In genomic region chr7:79272066-79272669, GRCh38 we compare ENCODE assay signal across 8 cellular contexts.
DNase-seq lines count a peak whose midpoint lies in the region; ATAC-seq, FAIRE-seq and TF ChIP-seq lines count a peak whose summit lies in the region.

No MANE protein-coding gene starts in this region.

- no peak overlapping the region for H3K9ac ChIP-seq in OCI-LY3 (ENCODE audit: low read length)

- H2AFZ ChIP-seq in OCI-LY3 (ENCODE audit: low read depth, low read length): no peak overlapping the region

- no peaks in the 10 kb centered on the region for H3K9me3 ChIP-seq in OCI-LY3 (ENCODE audit: insufficient read depth, low read length)
- H3K9me3 ChIP-seq in esophagus muscularis mucosa: no peaks in the 10 kb centered on the region
- H3K9me3 ChIP-seq in small intestine (ENCODE audit: control insufficient read depth, low read depth): no peaks in the 10 kb centered on the region
- H3K9me3 ChIP-seq in effector memory CD4-positive, alpha-beta T cell (ENCODE audit: control insufficient read depth, low read length): no peaks in the 10 kb centered on the region

- no peak for FAIRE-seq in small intestine (lab: Jason Lieb, UNC)

- CTCF ChIA-PET in activated CD4-positive, alpha-beta memory T cell treated with anti-CD3 and anti-CD28 coated beads, Interleukin-2, amount 10 ng/mL, durations not matched to agents 7 days and 5 days (lab: Charles Lee): no interaction called here

- H3K27me3 ChIP-seq in OCI-LY3 (ENCODE audit: low read depth, low read length) (no peaks in the 10 kb centered on the region), esophagus muscularis mucosa (no peaks in the 10 kb centered on the region), small intestine (ENCODE audit: control insufficient read depth in 2 of 2, insufficient read depth in 2 of 2, low read length in 2 of 2) (no peaks in the 10 kb centered on the region)
- no peaks in the 10 kb centered on the region for H3K27me3 ChIP-seq in effector memory CD4-positive, alpha-beta T cell (replicated peaks; ENCODE audit: control insufficient read depth, insufficient read depth, low read length, poor library complexity, severe bottlenecking)

- H3K36me3 Mint-ChIP-seq in activated CD4-positive, alpha-beta memory T cell treated with anti-CD3 and anti-CD28 coated beads, Interleukin-2, amount 10 ng/mL, durations not matched to agents 7 days and 5 days (ENCODE audit: low read depth): no peaks in the 10 kb centered on the region

- TF ChIP-seq EP300 in esophagus muscularis mucosa (IDR thresholded peaks at IDR 0.05): no peak

- no peaks in the 10 kb centered on the region for H3K27me3 Mint-ChIP-seq in activated CD4-positive, alpha-beta memory T cell treated with anti-CD3 and anti-CD28 coated beads, Interleukin-2, amount 10 ng/mL, durations not matched to agents 7 days and 5 days

- H3K27ac ChIP-seq in OCI-LY3 (ENCODE audit: low read length) (no peak overlapping the region), esophagus muscularis mucosa (replicated peaks in 1 of 4) (no peak overlapping the region), small intestine (ENCODE audit: low read depth in 1 of 2, low read length in 1 of 2) (no peak overlapping the region)
- H3K27ac ChIP-seq in effector memory CD4-positive, alpha-beta T cell (ENCODE audit: insufficient read depth, low read length, poor library complexity, severe bottlenecking): no peak overlapping the region

- H3K4me3 ChIP-seq in OCI-LY3 (ENCODE audit: low read length): no peak overlapping the region
- H3K4me3 ChIP-seq in esophagus muscularis mucosa: no peak overlapping the region
- no peak overlapping the region for H3K4me3 ChIP-seq in small intestine (ENCODE audit: low read depth in 1 of 2, low read length in 2 of 2)
- no peak overlapping the region for H3K4me3 ChIP-seq in effector memory CD4-positive, alpha-beta T cell (ENCODE audit: insufficient read depth, low read depth, low read length, poor library complexity, severe bottlenecking)

- DNase-seq in AG09319 (ENCODE audit: extremely low read depth, low read depth): no peak
- no peak for DNase-seq in esophagus muscularis mucosa (ENCODE audit: extremely low spot score)
- DNase-seq in small intestine: peak; percentile 51
- DNase-seq in effector memory CD4-positive, alpha-beta T cell: no peak
- DNase-seq in activated CD4-positive, alpha-beta memory T cell treated with anti-CD3 and anti-CD28 coated beads, Interleukin-2, amount 10 ng/mL, durations not matched to agents 7 days and 5 days: no peak

- H3K79me2 ChIP-seq in OCI-LY3 (ENCODE audit: low read length): no peaks in the 10 kb centered on the region

- no peak overlapping the region for H3K4me3 Mint-ChIP-seq in activated CD4-positive, alpha-beta memory T cell treated with anti-CD3 and anti-CD28 coated beads, Interleukin-2, amount 10 ng/mL, durations not matched to agents 7 days and 5 days

- POLR2A ChIA-PET in activated CD4-positive, alpha-beta memory T cell treated with anti-CD3 and anti-CD28 coated beads, Interleukin-2, amount 10 ng/mL, durations not matched to agents 7 days and 5 days (lab: Charles Lee): no interaction called here

- no peak overlapping the region for H3K27ac Mint-ChIP-seq in activated CD4-positive, alpha-beta memory T cell treated with anti-CD3 and anti-CD28 coated beads, Interleukin-2, amount 10 ng/mL, durations not matched to agents 7 days and 5 days

- H3K36me3 ChIP-seq in OCI-LY3 (replicated peaks; ENCODE audit: low read depth, low read length): no peaks in the 10 kb centered on the region
- H3K36me3 ChIP-seq in esophagus muscularis mucosa: no peaks in the 10 kb centered on the region
- H3K36me3 ChIP-seq in small intestine (ENCODE audit: control insufficient read depth in 2 of 2, insufficient read depth in 2 of 2, low read length in 2 of 2): no peaks in the 10 kb centered on the region
- no peaks in the 10 kb centered on the region for H3K36me3 ChIP-seq in effector memory CD4-positive, alpha-beta T cell (ENCODE audit: control insufficient read depth, insufficient read depth, low read length)

- H3K4me2 ChIP-seq in OCI-LY3 (ENCODE audit: low read length): no peak overlapping the region

- no peaks in the 10 kb centered on the region for H3K9me3 Mint-ChIP-seq in activated CD4-positive, alpha-beta memory T cell treated with anti-CD3 and anti-CD28 coated beads, Interleukin-2, amount 10 ng/mL, durations not matched to agents 7 days and 5 days

- intact Hi-C loops in esophagus muscularis mucosa (cut with DNase I): no loop called here

- H4K20me1 ChIP-seq in OCI-LY3 (ENCODE audit: insufficient read depth, low read length): no peaks in the 10 kb centered on the region

- H3K4me1 Mint-ChIP-seq in activated CD4-positive, alpha-beta memory T cell treated with anti-CD3 and anti-CD28 coated beads, Interleukin-2, amount 10 ng/mL, durations not matched to agents 7 days and 5 days: no peaks in the 10 kb centered on the region

- H3K4me1 ChIP-seq in OCI-LY3 (ENCODE audit: low read length) (no peaks in the 10 kb centered on the region), esophagus muscularis mucosa (no peaks in the 10 kb centered on the region), small intestine (ENCODE audit: control insufficient read depth in 2 of 2, insufficient read depth in 1 of 2, low read depth in 1 of 2, low read length in 1 of 2) (no peaks in the 10 kb centered on the region)
- no peaks in the 10 kb centered on the region for H3K4me1 ChIP-seq in effector memory CD4-positive, alpha-beta T cell (ENCODE audit: control insufficient read depth, insufficient read depth, low read length, poor library complexity, severe bottlenecking)

- ATAC-seq in GM18517 (IDR thresholded peaks at IDR 0.05; ENCODE audit: unreplicated experiment) (peak; percentile 65), HG03354 (IDR thresholded peaks at IDR 0.05; ENCODE audit: poor library complexity, severe bottlenecking, unreplicated experiment) (peak; percentile 88)

- no peak for TF ChIP-seq POLR2A in esophagus muscularis mucosa (IDR thresholded peaks at IDR 0.05; ENCODE audit: low read depth)

- TF ChIP-seq CTCF in AG09319 (IDR thresholded peaks at IDR 0.05; ENCODE audit: low read depth, low read length) (peak; percentile 51), OCI-LY3 (IDR thresholded peaks at IDR 0.05; ENCODE audit: low read depth, low read length) (peak; percentile 74), esophagus muscularis mucosa (IDR thresholded peaks at IDR 0.05) (peak; percentile 43 to 72 (median 55))

- 35% methylated on average over 4 of the region's 4 CpGs for WGBS in esophagus muscularis mucosa
- WGBS in small intestine, 3 donors: 24 to 34% (median 25%) methylated on average over 4 of the region's 4 CpGs
